22 cellular contexts compared by ENCODE assay signal in genomic region chr15:62749036-62749435, GRCh38.
DNase-seq lines count a peak whose midpoint lies in the region; ATAC-seq and TF ChIP-seq lines count a peak whose summit lies in the region.
"Had no signal": no experiment of that assay in that cellular context is flagged by ENCODE, and none has a peak within 500 bp of the region (broad histone marks: within the 10 kb centered on the region; RNA-seq: fewer than 3 reads in every experiment).

No MANE protein-coding gene starts in this region.

- H3K4me1 ChIP-seq in iPS-20b (ENCODE audit: insufficient read depth, low read length) (peaks cover 22% of the 10 kb centered on the region), neural progenitor cell (peaks cover 16% of the 10 kb centered on the region), testis (no peaks in the 10 kb centered on the region)
- H3K4me1 ChIP-seq: Peyer's patch had no signal

- H3K27ac Mint-ChIP-seq in neural progenitor cell, result no peak overlapping the region
- H3K27ac Mint-ChIP-seq: HFFc6 had no signal

- H4K20me1 ChIP-seq in neural progenitor cell (ENCODE audit: low read depth), result no peaks in the 10 kb centered on the region

- H3K9me3 ChIP-seq in iPS-20b (ENCODE audit: insufficient read depth, low read depth, low read length) (no peaks in the 10 kb centered on the region), neural progenitor cell (ENCODE audit: low read depth) (no peaks in the 10 kb centered on the region), testis (no peaks in the 10 kb centered on the region)
- H3K9me3 ChIP-seq: Peyer's patch had no signal

- H3K9ac ChIP-seq in iPS-20b (ENCODE audit: low read depth, low read length) (no peak overlapping the region; the same call in 1 of the 2 replicates), neural progenitor cell (no peak overlapping the region)
- H3K9ac ChIP-seq: KMS-11 had no signal

- no peaks in the 10 kb centered on the region for H3K9me3 Mint-ChIP-seq in neural progenitor cell
- H3K9me3 Mint-ChIP-seq: HFFc6 had no signal

- H3K4me3 Mint-ChIP-seq in neural progenitor cell, result no peak overlapping the region
- H3K4me3 Mint-ChIP-seq: HFFc6 had no signal

- H3K36me3 ChIP-seq in iPS-20b (ENCODE audit: insufficient read depth, low read depth, low read length), result peaks cover 3% of the 10 kb centered on the region; the same call in 1 of the 2 replicates
- no peaks in the 10 kb centered on the region for H3K36me3 ChIP-seq in neural progenitor cell
- H3K36me3 ChIP-seq in testis (ENCODE audit: low read depth, missing control alignments), result no peaks in the 10 kb centered on the region

- intact Hi-C loops in testis (cut with DNase I; ENCODE audit: low total_unique reads), result no loop called here

- TF ChIP-seq CTCF in neural progenitor cell (IDR thresholded peaks at IDR 0.05), result no peak
- TF ChIP-seq CTCF in testis (IDR thresholded peaks at IDR 0.05), result no peak

- ATAC-seq in GM21515 (IDR thresholded peaks at IDR 0.05; ENCODE audit: unreplicated experiment), result no peak
- ATAC-seq: Right ventricle myocardium inferior had no signal

- H3K36me3 Mint-ChIP-seq in neural progenitor cell, result peaks cover 12% of the 10 kb centered on the region

- H3K4me2 ChIP-seq in neural progenitor cell, result peak overlapping the region; percentile 5
- H3K4me2 ChIP-seq: KMS-11 had no signal

- peaks cover 2% of the 10 kb centered on the region for H3K27me3 Mint-ChIP-seq in neural progenitor cell (ENCODE audit: insufficient read depth, low read depth)

- peaks cover 11% of the 10 kb centered on the region for H3K4me1 Mint-ChIP-seq in neural progenitor cell

- DNase-seq in neural progenitor cell (ENCODE audit: low spot score), result no peak
- DNase-seq in mucosa of gallbladder (ENCODE audit: low spot score), result no peak
- DNase-seq in testis, result no peak
- no peak for DNase-seq in stimulated activated CD4-positive, alpha-beta T cell treated with anti-CD3 and anti-CD28 coated beads, Interleukin-2, amount 100 ng/mL, for 48 hours
- DNase-seq: ACHN, AML-193, COR-L47, GF-D8, HFFc6, MM.1S, NCI-H1105, NCI-H1694 treated with DMSO at 0.1 percent for 48 hours, NCI-H2107, NCI-H226, NCI-H524 treated with DMSO at 0.1 percent for 48 hours, Peyer's patch had no signal

- H3K79me2 ChIP-seq in neural progenitor cell (ENCODE audit: low read depth), result no peaks in the 10 kb centered on the region

- no peaks in the 10 kb centered on the region for H3K27me3 ChIP-seq in iPS-20b (ENCODE audit: insufficient read depth, low read length)
- H3K27me3 ChIP-seq in neural progenitor cell, result no peaks in the 10 kb centered on the region
- no peaks in the 10 kb centered on the region for H3K27me3 ChIP-seq in testis
- H3K27me3 ChIP-seq: Peyer's patch had no signal

- peak overlapping the region; percentile 88 for H3K27ac ChIP-seq in angular gyrus (ENCODE audit: low read depth, low read length)
- H3K27ac ChIP-seq in iPS-20b (ENCODE audit: low read length), result no peak overlapping the region
- H3K27ac ChIP-seq in neural progenitor cell, result no peak overlapping the region
- peak overlapping the region; percentile 93 for H3K27ac ChIP-seq in temporal lobe (ENCODE audit: low read depth, low read length)
- H3K27ac ChIP-seq in testis, result no peak overlapping the region
- H3K27ac ChIP-seq: KMS-11, Peyer's patch had no signal

- H3F3A ChIP-seq in neural progenitor cell (ENCODE audit: low read depth), result no peaks in the 10 kb centered on the region

- 87 to 91% methylated on average over 5 of the region's 5 CpGs for WGBS in testis, 2 donors

- no peak for TF ChIP-seq POLR2A in testis (IDR thresholded peaks at IDR 0.05)

- H3K4me3 ChIP-seq in iPS-20b (ENCODE audit: low read length), result peak overlapping the region; percentile 14; the same call in 1 of the 2 replicates
- no peak overlapping the region for H3K4me3 ChIP-seq in neural progenitor cell
- no peak overlapping the region for H3K4me3 ChIP-seq in testis
- H3K4me3 ChIP-seq: Peyer's patch had no signal

- no peak overlapping the region for H2AFZ ChIP-seq in neural progenitor cell (replicated peaks)

Comparison
In these comparisons a context has a peak if more than half of its experiments do, and no peak if none do; other contexts are left out.
1. H3K27ac ChIP-seq: peak in angular gyrus (single experiment) and temporal lobe (single experiment); none in iPS-20b (single experiment), neural progenitor cell (single experiment) and testis (0 of 2).